Comparison of ENCODE assay signal across 11 cellular contexts in genomic region chr9:132942541-132943182, GRCh38. TPM values are rescaled to one million over a fixed set of nuclear protein-coding genes. Genes with fewer than 3 reads are reported as not detected.
A peak's percentile ranks its signal among the peaks of the same experiment; 100 is the strongest.
DNase-seq lines count a peak whose midpoint lies in the region; ATAC-seq, FAIRE-seq and TF ChIP-seq lines count a peak whose summit lies in the region.
"Had no signal": no experiment of that assay in that cellular context is flagged by ENCODE, and none has a peak within 500 bp of the region (broad histone marks: within the 10 kb centered on the region; RNA-seq: fewer than 3 reads in every experiment).

No MANE protein-coding gene starts in this region.

- intact Hi-C loops in activated B cell treated with CpG ODN at 0.5 μM for 24 hours (cut with micrococcal nuclease) = no loop called here

- H3K4me3 Mint-ChIP-seq in activated B cell treated with CpG ODN at 0.5 μM for 24 hours (peak overlapping the region; percentile 98), immature natural killer cell (peak overlapping the region in 3 of 5 donors; percentile 93 to 96 (median 95))

- no peaks in the 10 kb centered on the region for H3K36me3 ChIP-seq in ACC112 (ENCODE audit: insufficient read depth, low read length)

- no peak for TF ChIP-seq CTCF in activated B cell treated with CpG ODN at 0.5 μM for 24 hours (IDR thresholded peaks at IDR 0.05)

- DNase-seq in GM18507 (ENCODE audit: extremely low spot score, insufficient read length, low read depth) = no peak
- DNase-seq in activated B cell treated with CpG ODN at 0.5 μM for 24 hours = no peak
- no peak for DNase-seq in immature natural killer cell
- no peak for DNase-seq in UCSD-AML1 (lab: John Stamatoyannopoulos, UW; ENCODE audit: unreplicated experiment)
- no peak for DNase-seq in NCI-H1105 (lab: John Stamatoyannopoulos, UW)
- DNase-seq: activated effector memory CD4-positive, alpha-beta T cell treated with anti-CD3 and anti-CD28 coated beads, Interleukin-2, amount 50 U/mL, for 16 hours; DMS53; hypothalamus had no signal

- H3K36me3 Mint-ChIP-seq in activated B cell treated with CpG ODN at 0.5 μM for 24 hours (ENCODE audit: low read depth) (peaks cover 12% of the 10 kb centered on the region), immature natural killer cell (no peaks in the 10 kb centered on the region)

- peaks cover 29% of the 10 kb centered on the region for H3K4me1 Mint-ChIP-seq in activated B cell treated with CpG ODN at 0.5 μM for 24 hours
- peaks cover 22 to 33% of the 10 kb centered on the region in 2 donors for H3K4me1 Mint-ChIP-seq in immature natural killer cell

- peaks cover 58% of the 10 kb centered on the region for H3K79me2 ChIP-seq in ACC112 (ENCODE audit: control insufficient read depth, insufficient read depth, low read length, unreplicated experiment)

- H3K27ac Mint-ChIP-seq in activated B cell treated with CpG ODN at 0.5 μM for 24 hours (peak overlapping the region; percentile 88), immature natural killer cell (peak overlapping the region in 5 of 6 donors; percentile 17 to 69 (median 26))

- H2AFZ ChIP-seq in ACC112 (ENCODE audit: low read length, unreplicated experiment) = no peak overlapping the region

- peak; percentile 82 for FAIRE-seq in GM18507 (lab: Jason Lieb, UNC)

- H3K27ac ChIP-seq in ACC112 (ENCODE audit: low read depth, low read length) = no peak overlapping the region

- POLR2A ChIA-PET in activated B cell treated with CpG ODN at 0.5 μM for 24 hours (lab: Charles Lee) = interaction anchor here (0.7 to 2.9 kb wide), 3 partner anchors 13 to 403 kb away, joined by 3 to 19 read pairs (median 3); partner anchors contain the start of genes DDX31 and GTF3C4

- peaks cover 27% of the 10 kb centered on the region for H3K4me1 ChIP-seq in ACC112 (ENCODE audit: control insufficient read depth, insufficient read depth, low read length, unreplicated experiment)

- no peaks in the 10 kb centered on the region for H3K9me3 Mint-ChIP-seq in activated B cell treated with CpG ODN at 0.5 μM for 24 hours
- no peaks in the 10 kb centered on the region for H3K9me3 Mint-ChIP-seq in immature natural killer cell

- H3K27me3 ChIP-seq in ACC112 (ENCODE audit: insufficient read depth, low read length) = no peaks in the 10 kb centered on the region

- H3K27me3 Mint-ChIP-seq in activated B cell treated with CpG ODN at 0.5 μM for 24 hours = no peaks in the 10 kb centered on the region
- H3K27me3 Mint-ChIP-seq in immature natural killer cell (ENCODE audit: low read depth in 3 of 3) = peaks cover 9 to 15% (median 15%) of the 10 kb centered on the region in 3 donors

- ATAC-seq in activated B cell treated with CpG ODN at 0.5 μM for 24 hours (ENCODE audit: low read depth) = no peak
- ATAC-seq in HG03439 (IDR thresholded peaks at IDR 0.05; ENCODE audit: unreplicated experiment) = no peak
- ATAC-seq in HG03565 (IDR thresholded peaks at IDR 0.05; ENCODE audit: unreplicated experiment) = no peak

- H3K4me3 ChIP-seq in ACC112 (ENCODE audit: low read depth, low read length) = peak overlapping the region; percentile 96

- CTCF ChIA-PET in activated B cell treated with CpG ODN at 0.5 μM for 24 hours (lab: Charles Lee) = no interaction called here

RNA-seq across cellular contexts. Expression of gene TSC1, which starts 1.8 kb away (rescaled TPM):
- total RNA-seq in activated B cell treated with CpG ODN at 0.5 μM for 24 hours = 51.7 and 61.4 TPM in 2 replicates
- 10 to 100 TPM in 1 of 3 donors, 1 to 10 TPM in 2; 2.5 to 11.8 (median 6.8) TPM for polyA plus RNA-seq in immature natural killer cell

RNA-seq across cellular contexts. Expression of gene GFI1B, which starts 35.8 kb away (rescaled TPM):
- total RNA-seq in activated B cell treated with CpG ODN at 0.5 μM for 24 hours = 0.07 and 0.38 TPM in 2 replicates
- 1 to 10 TPM in 2 of 3 donors, not detected in 1; 1.6 to 1.8 TPM for polyA plus RNA-seq in immature natural killer cell
